ENCODE assay signal across 8 cellular contexts in the genomic region with DNA sequence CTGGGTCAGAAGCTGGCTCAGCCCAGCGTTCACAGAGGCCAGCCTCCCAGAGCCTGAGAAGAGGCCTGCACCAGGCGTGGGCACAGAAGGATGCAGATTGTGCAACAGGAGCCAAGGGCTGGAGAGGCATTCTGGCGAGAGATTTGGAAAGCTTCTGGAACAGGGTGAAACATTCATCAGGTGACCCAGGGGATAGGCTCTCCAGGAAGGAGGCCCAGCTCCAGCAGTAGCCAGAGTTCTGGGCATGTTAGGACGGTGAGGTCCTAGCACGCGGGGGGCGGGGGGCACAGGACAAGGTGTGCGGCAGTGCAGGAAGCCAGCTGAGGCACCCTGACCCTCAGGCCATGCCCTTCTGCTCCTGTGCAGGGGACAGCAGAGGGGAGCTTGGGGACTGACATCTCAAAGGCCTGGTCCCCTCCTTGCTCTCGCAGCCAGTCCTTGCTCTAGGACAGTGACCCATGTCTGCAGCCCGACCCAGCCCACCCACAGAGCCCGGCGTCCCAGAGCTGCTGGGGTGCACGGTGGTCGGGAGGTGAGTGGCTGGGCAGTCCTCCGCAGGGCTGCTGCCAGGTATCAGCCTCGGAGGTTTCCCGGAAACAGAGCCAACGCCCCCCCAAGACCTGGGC.
DNase-seq lines count a peak whose midpoint lies in the region; ATAC-seq, FAIRE-seq and TF ChIP-seq lines count a peak whose summit lies in the region.

No MANE protein-coding gene starts in this region.

- peak; percentile 33 for ATAC-seq in HepG2
- no peak for ATAC-seq in GM21723 (IDR thresholded peaks at IDR 0.05; ENCODE audit: unreplicated experiment)
- ATAC-seq in HG03469 (IDR thresholded peaks at IDR 0.05; ENCODE audit: unreplicated experiment): no peak

- POLR2A ChIA-PET in HepG2 (lab: Yijun Ruan, JAX): interaction anchor here (0.7 to 2.4 kb wide), 13 partner anchors 14 to 220 kb away, joined by 3 to 17 read pairs (median 6); a partner anchor contains a TSS

- DNase-seq in HL-60 (ENCODE audit: low read depth in 1 of 2, low spot score in 1 of 2) (peak; percentile 60 to 92), astrocyte of the cerebellum (ENCODE audit: low read depth) (no peak), HepG2 (ENCODE audit: low spot score) (no peak), testis (peak; percentile 37), RCC 7860 (ENCODE audit: low spot score) (no peak)

- H4K20me1 ChIP-seq in HepG2 (ENCODE audit: insufficient read depth, low read length): no peaks in the 10 kb centered on the region

- TF ChIP-seq POLR2A in HepG2 (IDR thresholded peaks at IDR 0.05; ENCODE audit: insufficient read depth in 1 of 2, low read depth in 2 of 2, low read length in 2 of 2): no peak
- no peak for TF ChIP-seq POLR2A in testis (IDR thresholded peaks at IDR 0.05)

- no peaks in the 10 kb centered on the region for H3K27me3 ChIP-seq in HL-60 (ENCODE audit: insufficient read depth, poor library complexity, severe bottlenecking)
- no peaks in the 10 kb centered on the region for H3K27me3 ChIP-seq in HepG2 (ENCODE audit: control insufficient read depth in 1 of 2, insufficient read depth in 2 of 2, low read length in 2 of 2)
- no peaks in the 10 kb centered on the region for H3K27me3 ChIP-seq in testis

- peaks cover 7% of the 10 kb centered on the region for H3K9me3 ChIP-seq in HepG2 (ENCODE audit: low read length)
- H3K9me3 ChIP-seq in testis: no peaks in the 10 kb centered on the region

- no peaks in the 10 kb centered on the region for H3K79me2 ChIP-seq in HepG2 (ENCODE audit: insufficient read depth, low read length)

- no peak for TF ChIP-seq RAD21 in HepG2 (CRISPR knock-in tag; IDR thresholded peaks at IDR 0.05)

- in situ Hi-C loops in astrocyte of the cerebellum (cut with HindIII; ENCODE audit: low sequenced_read_pairs): loop anchor here (5.0 kb wide), 1 partner anchor 262 kb away; no protein-coding TSS in a partner anchor
- in situ Hi-C loops in HepG2 (cut with HindIII; ENCODE audit: extremely low pct_ligation_motif_present, low pct_unique_long_range_greater_than_20kb): no loop called here

- no TSS peak for BruUV-seq in HepG2 (replicated peaks; lab: Mats Ljungman, UMichigan)

- H3K27ac ChIP-seq in C4-2B: peak overlapping the region; percentile 57
- H3K27ac ChIP-seq in HL-60 (replicated peaks): peak overlapping the region; percentile 92
- no peak overlapping the region for H3K27ac ChIP-seq in HepG2 (ENCODE audit: extremely low read length, insufficient read depth, low read length)
- peak overlapping the region; percentile 83 to 87 for H3K27ac ChIP-seq in testis

- peak overlapping the region; percentile 29 for H3K4me3 ChIP-seq in HL-60 (replicated peaks; ENCODE audit: insufficient read depth, low read length)
- H3K4me3 ChIP-seq in astrocyte of the cerebellum (ENCODE audit: low read depth, low read length): peak overlapping the region; percentile 37
- H3K4me3 ChIP-seq in HepG2 (replicated peaks in 1 of 3; ENCODE audit: insufficient read depth in 1 of 3, low read depth in 2 of 3, low read length in 3 of 3): peak overlapping the region; percentile 54 to 68 (median 66); a peak in 5 of 6 replicates
- peak overlapping the region; percentile 33 to 68 for H3K4me3 ChIP-seq in testis

- no CpG with 5 or more reads among the region's 18 CpGs for WGBS in HepG2 (ENCODE audit: low lambda C conversion rate)
- WGBS in testis, 2 donors: 27 to 33% methylated on average over 8 to 18 of the region's 18 CpGs

- peak overlapping the region; percentile 91 for H3K4me2 ChIP-seq in HepG2 (ENCODE audit: low read depth, low read length)

- TF ChIP-seq EP300 in HepG2 (IDR thresholded peaks at IDR 0.05; ENCODE audit: low read depth in 2 of 2, low read length in 2 of 2) (no peak), HepG2 (CRISPR knock-in tag; IDR thresholded peaks at IDR 0.05; ENCODE audit: borderline replicate concordance) (no peak)

- H3K36me3 ChIP-seq in HepG2 (replicated peaks in 1 of 2; ENCODE audit: control insufficient read depth in 1 of 2, insufficient read depth in 2 of 2, low read length in 2 of 2): no peaks in the 10 kb centered on the region
- no peaks in the 10 kb centered on the region for H3K36me3 ChIP-seq in testis (ENCODE audit: low read depth, missing control alignments)

- H3K9ac ChIP-seq in HepG2 (ENCODE audit: insufficient read depth, low read depth, low read length): peak overlapping the region; percentile 77; the same call in 1 of the 2 replicates

- CTCF ChIA-PET in HepG2 (lab: Yijun Ruan, JAX; ENCODE audit: low intra/inter-chr PET ratio, low total read pairs): interaction anchor here (2.6 to 2.7 kb wide), 2 partner anchors 221 to 274 kb away, joined by 11 to 19 read pairs; no protein-coding TSS in a partner anchor

- FAIRE-seq in HepG2 (lab: Jason Lieb, UNC) (no peak), RCC 7860 (lab: Jason Lieb, UNC) (no peak)

- H2AFZ ChIP-seq in HepG2 (ENCODE audit: low read length): no peak overlapping the region

- H3K4me1 ChIP-seq in HepG2 (ENCODE audit: insufficient read depth, low read length) (peaks cover 22% of the 10 kb centered on the region), testis (peaks cover 18% of the 10 kb centered on the region)

- intact Hi-C loops in HepG2 (cut with micrococcal nuclease; ENCODE audit: unreplicated experiment) (loop anchor here (2.0 to 5.0 kb wide), 3 partner anchors 78 to 272 kb away; no protein-coding TSS in a partner anchor), testis (cut with DNase I; ENCODE audit: low total_unique reads) (loop anchor here (5.0 kb wide), 1 partner anchor 272 kb away; no protein-coding TSS in a partner anchor)

- TF ChIP-seq CTCF in C4-2B (conservative IDR thresholded peaks at IDR 0.05) (no peak), HL-60 (IDR thresholded peaks at IDR 0.05; ENCODE audit: insufficient read depth, low read length) (no peak), astrocyte of the cerebellum (IDR thresholded peaks at IDR 0.05; ENCODE audit: low read depth, low read length, missing control alignments) (no peak), HepG2 (CRISPR knock-in tag; IDR thresholded peaks at IDR 0.05) (no peak), testis (IDR thresholded peaks at IDR 0.05) (no peak)

TF ChIP-seq in HepG2, 621 proteins besides CTCF, POLR2A, EP300 and RAD21 (continues in another document):
- TF ChIP-seq ZNF235 (CRISPR knock-in tag; IDR thresholded peaks at IDR 0.05; ENCODE audit: borderline replicate concordance) (no peak), ZNF530 (CRISPR knock-in tag; IDR thresholded peaks at IDR 0.05; ENCODE audit: low read depth) (no peak), SMYD3 (CRISPR knock-in tag; IDR thresholded peaks at IDR 0.05) (no peak), JUND (CRISPR knock-in tag; IDR thresholded peaks at IDR 0.05) (no peak), ZC3H13 (CRISPR knock-in tag; IDR thresholded peaks at IDR 0.05) (0 out of 2 replicates have a peak, but pooled peaks have one; percentile 25), ZNF577 (CRISPR knock-in tag; IDR thresholded peaks at IDR 0.05; ENCODE audit: borderline replicate concordance, low read depth) (no peak), ZNF451 (CRISPR knock-in tag; IDR thresholded peaks at IDR 0.05) (no peak)
- TF ChIP-seq, protein P1, sequence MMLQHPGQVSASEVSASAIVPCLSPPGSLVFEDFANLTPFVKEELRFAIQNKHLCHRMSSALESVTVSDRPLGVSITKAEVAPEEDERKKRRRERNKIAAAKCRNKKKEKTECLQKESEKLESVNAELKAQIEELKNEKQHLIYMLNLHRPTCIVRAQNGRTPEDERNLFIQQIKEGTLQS (CRISPR knock-in tag; IDR thresholded peaks at IDR 0.05): no peak
- TF ChIP-seq, protein P2, sequence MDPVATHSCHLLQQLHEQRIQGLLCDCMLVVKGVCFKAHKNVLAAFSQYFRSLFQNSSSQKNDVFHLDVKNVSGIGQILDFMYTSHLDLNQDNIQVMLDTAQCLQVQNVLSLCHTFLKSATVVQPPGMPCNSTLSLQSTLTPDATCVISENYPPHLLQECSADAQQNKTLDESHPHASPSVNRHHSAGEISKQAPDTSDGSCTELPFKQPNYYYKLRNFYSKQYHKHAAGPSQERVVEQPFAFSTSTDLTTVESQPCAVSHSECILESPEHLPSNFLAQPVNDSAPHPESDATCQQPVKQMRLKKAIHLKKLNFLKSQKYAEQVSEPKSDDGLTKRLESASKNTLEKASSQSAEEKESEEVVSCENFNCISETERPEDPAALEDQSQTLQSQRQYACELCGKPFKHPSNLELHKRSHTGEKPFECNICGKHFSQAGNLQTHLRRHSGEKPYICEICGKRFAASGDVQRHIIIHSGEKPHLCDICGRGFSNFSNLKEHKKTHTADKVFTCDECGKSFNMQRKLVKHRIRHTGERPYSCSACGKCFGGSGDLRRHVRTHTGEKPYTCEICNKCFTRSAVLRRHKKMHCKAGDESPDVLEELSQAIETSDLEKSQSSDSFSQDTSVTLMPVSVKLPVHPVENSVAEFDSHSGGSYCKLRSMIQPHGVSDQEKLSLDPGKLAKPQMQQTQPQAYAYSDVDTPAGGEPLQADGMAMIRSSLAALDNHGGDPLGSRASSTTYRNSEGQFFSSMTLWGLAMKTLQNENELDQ (CRISPR knock-in tag; IDR thresholded peaks at IDR 0.05; ENCODE audit: borderline replicate concordance): no peak
- TF ChIP-seq, protein P3, sequence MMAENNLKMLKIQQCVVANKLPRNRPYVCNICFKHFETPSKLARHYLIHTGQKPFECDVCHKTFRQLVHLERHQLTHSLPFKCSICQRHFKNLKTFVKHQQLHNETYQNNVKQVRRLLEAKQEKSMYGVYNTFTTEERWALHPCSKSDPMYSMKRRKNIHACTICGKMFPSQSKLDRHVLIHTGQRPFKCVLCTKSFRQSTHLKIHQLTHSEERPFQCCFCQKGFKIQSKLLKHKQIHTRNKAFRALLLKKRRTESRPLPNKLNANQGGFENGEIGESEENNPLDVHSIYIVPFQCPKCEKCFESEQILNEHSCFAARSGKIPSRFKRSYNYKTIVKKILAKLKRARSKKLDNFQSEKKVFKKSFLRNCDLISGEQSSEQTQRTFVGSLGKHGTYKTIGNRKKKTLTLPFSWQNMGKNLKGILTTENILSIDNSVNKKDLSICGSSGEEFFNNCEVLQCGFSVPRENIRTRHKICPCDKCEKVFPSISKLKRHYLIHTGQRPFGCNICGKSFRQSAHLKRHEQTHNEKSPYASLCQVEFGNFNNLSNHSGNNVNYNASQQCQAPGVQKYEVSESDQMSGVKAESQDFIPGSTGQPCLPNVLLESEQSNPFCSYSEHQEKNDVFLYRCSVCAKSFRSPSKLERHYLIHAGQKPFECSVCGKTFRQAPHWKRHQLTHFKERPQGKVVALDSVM (CRISPR knock-in tag; IDR thresholded peaks at IDR 0.05): peak; percentile 28; the same call in 1 of the 2 replicates

Comparison
In these comparisons a context has a peak if more than half of its experiments do, and no peak if none do; other contexts are left out.
1. DNase-seq: peak in HL-60 (2 of 2) and testis (single experiment); none in astrocyte of the cerebellum (single experiment), HepG2 (single experiment) and RCC 7860 (single experiment).
2. Peak in every context shown above with its lines, with median percentiles within 50 percentile points of each other: H3K4me3 ChIP-seq.